Comparison of ENCODE assay signal across 25 cellular contexts in genomic region chr22:24417200-24417599, GRCh38.
"Had no signal": no experiment of that assay in that cellular context is flagged by ENCODE, and none has a peak within 500 bp of the region (broad histone marks: within the 10 kb centered on the region; RNA-seq: fewer than 3 reads in every experiment).

No MANE protein-coding gene starts in this region.

- H3K27ac ChIP-seq: body of pancreas, pancreas, right lobe of liver, testis, vagina had no signal

- H3K4me1 Mint-ChIP-seq: activated CD4-positive, alpha-beta T cell treated with anti-CD3 and anti-CD28 coated beads for 36 hours had no signal

- H3K36me3 Mint-ChIP-seq: type B pancreatic cell had no signal

- H3K4me1 ChIP-seq: body of pancreas, pancreas, vagina had no signal

- H3K9me3 Mint-ChIP-seq: activated naive CD4-positive, alpha-beta T cell treated with anti-CD3 and anti-CD28 coated beads, Interleukin-2, amount 10 ng/mL, durations not matched to agents 7 days and 5 days; activated T-cell treated with anti-CD3 and anti-CD28 coated beads, Interleukin-2, amount 50 U/mL, for 24 hours; activated T-helper 2 cell treated with anti-CD3 and anti-CD28 coated beads, Interferon-gamma antibody, Interleukin-2, Interleukin-4, amounts not matched to agents 10 μg/mL and 5 μg/mL and 100 μg/mL, durations not matched to agents 14 hours and 24 hours and 36 hours; dendritic cell treated with granulocyte-macrophage colony-stimulating factor and Interleukin-4, amounts not matched to agents 40 ng/mL and 50 ng/mL, for 4 days; naive thymus-derived CD8-positive, alpha-beta T cell; stimulated activated effector memory CD8-positive, alpha-beta T cell treated with anti-CD3 and anti-CD28 coated beads, Interleukin-12 subunit alpha, Interleukin-12 subunit beta, amount 100 ng/mL, for 72 hours; type B pancreatic cell had no signal

- H3K9me3 ChIP-seq: body of pancreas, pancreas, right lobe of liver, testis, vagina had no signal

- H3K27me3 Mint-ChIP-seq: activated CD4-positive, alpha-beta T cell treated with anti-CD3 and anti-CD28 coated beads for 36 hours; activated T-cell treated with anti-CD3 and anti-CD28 coated beads, Interleukin-2, amount 50 U/mL, for 24 hours; naive thymus-derived CD8-positive, alpha-beta T cell had no signal

- H3K4me3 Mint-ChIP-seq: activated CD4-positive, alpha-beta T cell treated with anti-CD3 and anti-CD28 coated beads for 36 hours; activated naive CD4-positive, alpha-beta T cell treated with anti-CD3 and anti-CD28 coated beads, Interleukin-2, amount 10 ng/mL, durations not matched to agents 7 days and 5 days; activated T-cell treated with anti-CD3 and anti-CD28 coated beads, Interleukin-2, amount 50 U/mL, for 24 hours; dendritic cell treated with granulocyte-macrophage colony-stimulating factor and Interleukin-4, amounts not matched to agents 40 ng/mL and 50 ng/mL, for 4 days; stimulated activated effector memory CD8-positive, alpha-beta T cell treated with anti-CD3 and anti-CD28 coated beads, Interleukin-12 subunit alpha, Interleukin-12 subunit beta, amount 100 ng/mL, for 72 hours; type B pancreatic cell had no signal

- H3K4me3 ChIP-seq: body of pancreas, cardiac muscle cell, lung, pancreas, right lobe of liver, testis, vagina had no signal

- H3K27ac Mint-ChIP-seq: activated CD4-positive, alpha-beta T cell treated with anti-CD3 and anti-CD28 coated beads for 36 hours; activated T-cell treated with anti-CD3 and anti-CD28 coated beads, Interleukin-2, amount 50 U/mL, for 24 hours; activated T-helper 2 cell treated with anti-CD3 and anti-CD28 coated beads, Interferon-gamma antibody, Interleukin-2, Interleukin-4, amounts not matched to agents 10 μg/mL and 5 μg/mL and 100 μg/mL, durations not matched to agents 14 hours and 24 hours and 36 hours; dendritic cell treated with granulocyte-macrophage colony-stimulating factor and Interleukin-4, amounts not matched to agents 40 ng/mL and 50 ng/mL, for 4 days; stimulated activated effector memory CD8-positive, alpha-beta T cell treated with anti-CD3 and anti-CD28 coated beads, Interleukin-12 subunit alpha, Interleukin-12 subunit beta, amount 100 ng/mL, for 72 hours; type B pancreatic cell had no signal

- H3K27me3 ChIP-seq: body of pancreas, cardiac muscle cell, pancreas, right lobe of liver, testis, vagina had no signal

- DNase-seq: activated CD4-positive, alpha-beta T cell treated with anti-CD3 and anti-CD28 coated beads for 36 hours; activated CD4-positive, alpha-beta T cell treated with anti-CD3 and anti-CD28 coated beads, Interleukin-2, amount 50 U/mL, for 4 hours; activated CD8-positive, alpha-beta memory T cell treated with anti-CD3 and anti-CD28 coated beads for 24 hours; activated CD8-positive, alpha-beta memory T cell treated with anti-CD3 and anti-CD28 coated beads, Interleukin-2, amount 50 U/mL, for 4 hours; activated naive CD4-positive, alpha-beta T cell treated with anti-CD3 and anti-CD28 coated beads, Interleukin-2, amount 10 ng/mL, durations not matched to agents 7 days and 5 days; activated T-cell treated with anti-CD3 and anti-CD28 coated beads, Interleukin-2, amount 50 U/mL, for 24 hours; anterior cingulate cortex; body of pancreas; effector CD4-positive, alpha-beta T cell; erythroblast; naive thymus-derived CD8-positive, alpha-beta T cell; right lobe of liver; small intestine; stimulated activated CD4-positive, alpha-beta T cell treated with anti-CD3 and anti-CD28 coated beads, Interleukin-2, amount 100 ng/mL, for 24 hours; SW 1271; T-helper 2 cell; testis had no signal
